In the genomic region with DNA sequence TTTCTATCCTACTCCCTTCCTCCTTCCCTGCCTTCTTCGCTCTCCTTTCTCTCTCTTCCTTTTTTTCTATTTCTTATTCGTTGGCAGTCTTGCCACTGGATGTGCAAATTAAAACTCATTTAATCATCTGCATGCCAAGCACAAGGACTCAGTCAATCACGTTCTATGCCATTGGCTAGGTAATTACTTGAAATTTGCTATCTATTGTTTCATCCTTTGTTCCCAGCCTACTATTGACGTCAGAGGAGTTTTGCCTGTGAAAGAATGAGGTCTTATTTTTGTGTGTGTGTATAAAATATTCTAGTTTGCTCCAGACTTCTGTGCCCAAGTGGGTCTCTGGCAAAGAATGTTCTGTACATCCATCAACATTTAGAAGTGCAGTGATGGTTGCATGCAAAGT, we compare ENCODE assay signal across 23 cellular contexts.
DNase-seq lines count a peak whose midpoint lies in the region; ATAC-seq, FAIRE-seq and TF ChIP-seq lines count a peak whose summit lies in the region.
"Had no signal": no experiment of that assay in that cellular context is flagged by ENCODE, and none has a peak within 500 bp of the region (broad histone marks: within the 10 kb centered on the region; RNA-seq: fewer than 3 reads in every experiment).

No MANE protein-coding gene starts in this region.

- H4K20me1 ChIP-seq in HepG2 (ENCODE audit: insufficient read depth, low read length): no peaks in the 10 kb centered on the region
- H4K20me1 ChIP-seq: BLaER1 treated with 17β-estradiol and CSF1 and Interleukin-3, amounts not matched to agents 10 nM and 100 nM had no signal

- intact Hi-C loops in HepG2 (cut with micrococcal nuclease; ENCODE audit: unreplicated experiment) (no loop called here), right lobe of liver (cut with DNase I) (no loop called here)

- TF ChIP-seq RAD21 in HepG2 (CRISPR knock-in tag; IDR thresholded peaks at IDR 0.05): no peak

- H3K36me3 ChIP-seq in HepG2 (replicated peaks in 1 of 2; ENCODE audit: control insufficient read depth in 1 of 2, insufficient read depth in 2 of 2, low read length in 2 of 2) (no peaks in the 10 kb centered on the region), right lobe of liver (no peaks in the 10 kb centered on the region)
- H3K36me3 ChIP-seq: BLaER1 treated with 17β-estradiol and CSF1 and Interleukin-3, amounts not matched to agents 10 nM and 100 nM had no signal

- H3K27ac ChIP-seq in HepG2 (ENCODE audit: extremely low read length, insufficient read depth, low read length) (no peak overlapping the region), right lobe of liver (no peak overlapping the region)
- H3K27ac ChIP-seq: 22Rv1; BLaER1 treated with 17β-estradiol and CSF1 and Interleukin-3, amounts not matched to agents 10 nM and 100 nM; C4-2B had no signal

- TF ChIP-seq POLR2A in HepG2 (IDR thresholded peaks at IDR 0.05; ENCODE audit: insufficient read depth in 1 of 2, low read depth in 2 of 2, low read length in 2 of 2) (no peak), right lobe of liver (IDR thresholded peaks at IDR 0.05) (no peak)

- in situ Hi-C loops in HepG2 (cut with HindIII; ENCODE audit: extremely low pct_ligation_motif_present, low pct_unique_long_range_greater_than_20kb): no loop called here

- H3K4me1 Mint-ChIP-seq in WTC11 (peaks cover 42% of the 10 kb centered on the region), nephron progenitor cell (peaks cover 6% of the 10 kb centered on the region), T-cell (no peaks in the 10 kb centered on the region)
- no peaks in the 10 kb centered on the region for H3K4me1 Mint-ChIP-seq in activated CD8-positive, alpha-beta T cell treated with anti-CD3 and anti-CD28 coated beads, Interleukin-2, amount 10 ng/mL, durations not matched to agents 7 days and 5 days (ENCODE audit: low read depth)
- H3K4me1 Mint-ChIP-seq: B cell had no signal

- POLR2A ChIA-PET in HepG2 (lab: Yijun Ruan, JAX) (no interaction called here), WTC11 (lab: Charles Lee) (interaction anchor here (0.6 kb wide), 1 partner anchor 12 kb away, joined by 5 read pairs; no protein-coding TSS in a partner anchor), T-cell (lab: Charles Lee) (no interaction called here)
- POLR2A ChIA-PET in activated CD8-positive, alpha-beta T cell treated with anti-CD3 and anti-CD28 coated beads, Interleukin-2, amount 10 ng/mL, durations not matched to agents 7 days and 5 days (lab: Charles Lee): interaction anchor here (0.7 kb wide), 1 partner anchor 334 kb away, joined by 3 read pairs; no protein-coding TSS in a partner anchor

- TF ChIP-seq EP300 in HepG2 (IDR thresholded peaks at IDR 0.05; ENCODE audit: low read depth in 2 of 2, low read length in 2 of 2): no peak
- no peak for TF ChIP-seq EP300 in HepG2 (CRISPR knock-in tag; IDR thresholded peaks at IDR 0.05; ENCODE audit: borderline replicate concordance)

- H3K9me3 ChIP-seq in HepG2 (ENCODE audit: low read length) (no peaks in the 10 kb centered on the region), right lobe of liver (no peaks in the 10 kb centered on the region)
- H3K9me3 ChIP-seq: A549, Caco-2 had no signal

- no peak for TF ChIP-seq CTCF in HepG2 (CRISPR knock-in tag; IDR thresholded peaks at IDR 0.05)
- no peak for TF ChIP-seq CTCF in right lobe of liver (IDR thresholded peaks at IDR 0.05)
- TF ChIP-seq CTCF in WTC11 (IDR thresholded peaks at IDR 0.05): no peak
- no peak for TF ChIP-seq CTCF in nephron progenitor cell (IDR thresholded peaks at IDR 0.05)

- H3K79me2 ChIP-seq in HepG2 (ENCODE audit: insufficient read depth, low read length): no peaks in the 10 kb centered on the region

- CTCF ChIA-PET in HepG2 (lab: Yijun Ruan, JAX; ENCODE audit: low intra/inter-chr PET ratio, low total read pairs): no interaction called here
- CTCF ChIA-PET in WTC11 (lab: Charles Lee): interaction anchor here (0.6 to 1.5 kb wide), 2 partner anchors 64 to 114 kb away, joined by 3 read pairs; no protein-coding TSS in a partner anchor
- CTCF ChIA-PET in T-cell (lab: Charles Lee): no interaction called here
- CTCF ChIA-PET in activated CD8-positive, alpha-beta T cell treated with anti-CD3 and anti-CD28 coated beads, Interleukin-2, amount 10 ng/mL, durations not matched to agents 7 days and 5 days (lab: Charles Lee): no interaction called here

- H3K9ac ChIP-seq in HepG2 (ENCODE audit: insufficient read depth, low read depth, low read length): no peak overlapping the region
- H3K9ac ChIP-seq: BLaER1 treated with 17β-estradiol and CSF1 and Interleukin-3, amounts not matched to agents 10 nM and 100 nM had no signal

- H3K36me3 Mint-ChIP-seq in WTC11 (no peaks in the 10 kb centered on the region), nephron progenitor cell (ENCODE audit: low read depth) (no peaks in the 10 kb centered on the region), T-cell (peaks cover 2% of the 10 kb centered on the region)
- no peaks in the 10 kb centered on the region for H3K36me3 Mint-ChIP-seq in activated CD8-positive, alpha-beta T cell treated with anti-CD3 and anti-CD28 coated beads, Interleukin-2, amount 10 ng/mL, durations not matched to agents 7 days and 5 days (ENCODE audit: low read depth)
- H3K36me3 Mint-ChIP-seq: CD8-positive, alpha-beta T cell had no signal

- H3K27me3 ChIP-seq in HepG2 (ENCODE audit: control insufficient read depth in 1 of 2, insufficient read depth in 2 of 2, low read length in 2 of 2): no peaks in the 10 kb centered on the region
- no peaks in the 10 kb centered on the region for H3K27me3 ChIP-seq in right lobe of liver
- H3K27me3 ChIP-seq: BLaER1 treated with 17β-estradiol and CSF1 and Interleukin-3, amounts not matched to agents 10 nM and 100 nM had no signal

- no peaks in the 10 kb centered on the region for H3K27me3 Mint-ChIP-seq in WTC11 (ENCODE audit: low read depth)
- H3K27me3 Mint-ChIP-seq in nephron progenitor cell (ENCODE audit: low read depth, poor library complexity): peaks cover 3% of the 10 kb centered on the region
- peaks cover 6 to 8% of the 10 kb centered on the region in 2 donors for H3K27me3 Mint-ChIP-seq in T-cell
- no peaks in the 10 kb centered on the region for H3K27me3 Mint-ChIP-seq in activated CD8-positive, alpha-beta T cell treated with anti-CD3 and anti-CD28 coated beads, Interleukin-2, amount 10 ng/mL, durations not matched to agents 7 days and 5 days (ENCODE audit: low read depth)
- H3K27me3 Mint-ChIP-seq: CD4-positive, alpha-beta T cell had no signal

- no peak overlapping the region for H3K4me2 ChIP-seq in HepG2 (ENCODE audit: low read depth, low read length)
- H3K4me2 ChIP-seq: A549 had no signal

- no peak overlapping the region for H3K4me3 Mint-ChIP-seq in WTC11
- no peak overlapping the region for H3K4me3 Mint-ChIP-seq in nephron progenitor cell
- H3K4me3 Mint-ChIP-seq in T-cell: no peak overlapping the region
- H3K4me3 Mint-ChIP-seq in activated CD8-positive, alpha-beta T cell treated with anti-CD3 and anti-CD28 coated beads, Interleukin-2, amount 10 ng/mL, durations not matched to agents 7 days and 5 days: no peak overlapping the region
- H3K4me3 Mint-ChIP-seq: B cell; CD4-positive, alpha-beta T cell; CD8-positive, alpha-beta T cell had no signal

- ATAC-seq in HepG2: no peak
- no peak for ATAC-seq in right lobe of liver
- no peak for ATAC-seq in WTC11
- ATAC-seq in T-cell (replicated peaks in 1 of 4): no peak
- ATAC-seq in activated CD8-positive, alpha-beta T cell treated with anti-CD3 and anti-CD28 coated beads, Interleukin-2, amount 10 ng/mL, durations not matched to agents 7 days and 5 days: no peak
- ATAC-seq: A549; CD8-positive, alpha-beta T cell; GM12878 had no signal

- BruUV-seq in HepG2 (replicated peaks; lab: Mats Ljungman, UMichigan): no TSS peak

- DNase-seq in HepG2 (ENCODE audit: low spot score): no peak
- no peak for DNase-seq in right lobe of liver
- DNase-seq in WTC11 (ENCODE audit: low spot score): no peak
- no peak for DNase-seq in nephron progenitor cell
- no peak for DNase-seq in T-cell
- DNase-seq in activated CD8-positive, alpha-beta T cell treated with anti-CD3 and anti-CD28 coated beads, Interleukin-2, amount 10 ng/mL, durations not matched to agents 7 days and 5 days: no peak
- DNase-seq in activated T-cell treated with anti-CD3 and anti-CD28 coated beads for 4 hours: no peak
- DNase-seq: AML-193; Caco-2; Calu3; CD4-positive, alpha-beta T cell; CD8-positive, alpha-beta T cell; DMS79 treated with DMSO at 0.1 percent for 48 hours had no signal

- 0 out of 2 replicates have a peak overlapping the region, but pooled peaks have one; percentile 50 for H3K27ac Mint-ChIP-seq in WTC11
- peak overlapping the region; percentile 30 for H3K27ac Mint-ChIP-seq in nephron progenitor cell
- no peak overlapping the region for H3K27ac Mint-ChIP-seq in T-cell
- H3K27ac Mint-ChIP-seq in activated CD8-positive, alpha-beta T cell treated with anti-CD3 and anti-CD28 coated beads, Interleukin-2, amount 10 ng/mL, durations not matched to agents 7 days and 5 days: no peak overlapping the region
- H3K27ac Mint-ChIP-seq: B cell; CD4-positive, alpha-beta T cell; CD8-positive, alpha-beta T cell had no signal

- whole genome bisulfite sequencing in HepG2 (ENCODE audit: low lambda C conversion rate): 7% methylated on average over 4 of the region's 4 CpGs
- WGBS in right lobe of liver (ENCODE audit: insufficient coverage, low coverage, low lambda C conversion rate, missing lambda C conversion rate): 65% methylated on average over 4 of the region's 4 CpGs

- no peak overlapping the region for H3K4me3 ChIP-seq in HepG2 (replicated peaks in 1 of 3; ENCODE audit: insufficient read depth in 1 of 3, low read depth in 2 of 3, low read length in 3 of 3)
- H3K4me3 ChIP-seq in right lobe of liver: no peak overlapping the region
- H3K4me3 ChIP-seq: A549; BLaER1 treated with 17β-estradiol and CSF1 and Interleukin-3, amounts not matched to agents 10 nM and 100 nM; GM12878 had no signal

- H2AFZ ChIP-seq in HepG2 (ENCODE audit: low read length): no peak overlapping the region

- H3K9me3 Mint-ChIP-seq in WTC11: no peaks in the 10 kb centered on the region
- H3K9me3 Mint-ChIP-seq in nephron progenitor cell: no peaks in the 10 kb centered on the region
- no peaks in the 10 kb centered on the region for H3K9me3 Mint-ChIP-seq in T-cell
- H3K9me3 Mint-ChIP-seq in activated CD8-positive, alpha-beta T cell treated with anti-CD3 and anti-CD28 coated beads, Interleukin-2, amount 10 ng/mL, durations not matched to agents 7 days and 5 days (ENCODE audit: insufficient read depth): no peaks in the 10 kb centered on the region
- H3K9me3 Mint-ChIP-seq: CD4-positive, alpha-beta T cell; CD8-positive, alpha-beta T cell had no signal

- H3K4me1 ChIP-seq in HepG2 (ENCODE audit: insufficient read depth, low read length) (peaks cover 11% of the 10 kb centered on the region), right lobe of liver (no peaks in the 10 kb centered on the region)
- H3K4me1 ChIP-seq: Caco-2 had no signal

- no peak for FAIRE-seq in HepG2 (lab: Jason Lieb, UNC)
- FAIRE-seq: A549, D721Med, G401.6, GM12878, GM12892, GM18507 had no signal

TF ChIP-seq in HepG2, 621 proteins besides CTCF, POLR2A, EP300 and RAD21 (continues in another document):
- TF ChIP-seq HMG20A (CRISPR knock-in tag; IDR thresholded peaks at IDR 0.05; ENCODE audit: borderline replicate concordance): no peak
- TF ChIP-seq ZNF83 (CRISPR knock-in tag; IDR thresholded peaks at IDR 0.05; ENCODE audit: borderline replicate concordance): no peak

TF ChIP-seq in WTC11, 78 proteins besides CTCF, POLR2A, EP300 and RAD21 (continues in another document):
- TF ChIP-seq JUN (CRISPR knock-in tag; IDR thresholded peaks at IDR 0.05) (no peak), MYBL2 (CRISPR knock-in tag; IDR thresholded peaks at IDR 0.05) (no peak)

Comparison
In these comparisons a context has a peak if more than half of its experiments do, and no peak if none do; other contexts are left out.
1. H3K27ac Mint-ChIP-seq: peak in WTC11 (single experiment) and nephron progenitor cell (single experiment); none in T-cell (0 of 2) and activated CD8-positive, alpha-beta T cell treated with anti-CD3 and anti-CD28 coated beads, Interleukin-2, amount 10 ng/mL, durations not matched to agents 7 days and 5 days (single experiment).
2. POLR2A ChIA-PET loops: an anchor here in WTC11 (0.6 kb wide) and activated CD8-positive, alpha-beta T cell treated with anti-CD3 and anti-CD28 coated beads, Interleukin-2, amount 10 ng/mL, durations not matched to agents 7 days and 5 days (0.7 kb wide); none called in HepG2 and T-cell.